In genomic region chr15:41773729-41774061, GRCh38 we compare ENCODE assay signal across 8 cellular contexts. TPM values are rescaled to one million over a fixed set of nuclear protein-coding genes. Genes with fewer than 3 reads are reported as not detected.
DNase-seq lines count a peak whose midpoint lies in the region; ATAC-seq and TF ChIP-seq lines count a peak whose summit lies in the region.

No MANE protein-coding gene starts in this region.

- peak overlapping the region; percentile 94 to 98 (median 96) for H3K4me3 Mint-ChIP-seq in naive B cell

- no peak for DNase-seq in BE2C
- no peak for DNase-seq in choroid plexus epithelial cell (ENCODE audit: low read depth)
- no peak for DNase-seq in naive B cell
- no peak for DNase-seq in RPMI8226
- no peak for DNase-seq in NCI-H1417 treated with DMSO at 0.1 percent for 48 hours (lab: John Stamatoyannopoulos, UW)
- no peak for DNase-seq in OCI-M1 (lab: John Stamatoyannopoulos, UW)

- peak overlapping the region; percentile 88 to 97 (median 94) for H3K27ac Mint-ChIP-seq in naive B cell

- peaks cover 12% of the 10 kb centered on the region for H3K4me1 ChIP-seq in BE2C
- peaks cover 32% of the 10 kb centered on the region for H3K4me1 ChIP-seq in HUES6 (ENCODE audit: control insufficient read depth, insufficient read depth, low read length)

- peak overlapping the region; percentile 93 for H3K9ac ChIP-seq in HUES6 (ENCODE audit: low read length)

- H3K4me3 ChIP-seq in BE2C (ENCODE audit: low read depth, low read length), result peak overlapping the region; percentile 84
- peak overlapping the region; percentile 59 for H3K4me3 ChIP-seq in HUES6 (ENCODE audit: low read depth, low read length)
- peak overlapping the region; percentile 81 for H3K4me3 ChIP-seq in choroid plexus epithelial cell (ENCODE audit: low read depth, low read length)

- H3K9me3 Mint-ChIP-seq in naive B cell, result no peaks in the 10 kb centered on the region

- H3K27me3 ChIP-seq in BE2C (no peaks in the 10 kb centered on the region), HUES6 (ENCODE audit: control insufficient read depth, insufficient read depth, low read length) (no peaks in the 10 kb centered on the region)

- peak overlapping the region; percentile 60; the same call in 1 of the 2 replicates for H3K27ac ChIP-seq in HUES6 (ENCODE audit: low read depth, low read length)

- TF ChIP-seq CTCF in BE2C (IDR thresholded peaks at IDR 0.05; ENCODE audit: low read depth, low read length), result no peak
- TF ChIP-seq CTCF in choroid plexus epithelial cell (conservative IDR thresholded peaks at IDR 0.05; ENCODE audit: low read depth, low read length), result no peak

- H3K36me3 ChIP-seq in BE2C, result no peaks in the 10 kb centered on the region
- H3K36me3 ChIP-seq in HUES6 (ENCODE audit: control insufficient read depth, insufficient read depth, low read length), result peaks cover 3% of the 10 kb centered on the region; the same call in 1 of the 2 replicates

- H3K27me3 Mint-ChIP-seq in naive B cell, result no peaks in the 10 kb centered on the region

- H3K9me3 ChIP-seq in BE2C (no peaks in the 10 kb centered on the region), HUES6 (ENCODE audit: control insufficient read depth, insufficient read depth, low read depth, low read length) (no peaks in the 10 kb centered on the region)

- ATAC-seq in naive B cell (ENCODE audit: low read depth in 2 of 2) (no peak), GM21367 (IDR thresholded peaks at IDR 0.05; ENCODE audit: unreplicated experiment) (no peak)

- H3K36me3 Mint-ChIP-seq in naive B cell, result no peaks in the 10 kb centered on the region

- H3K4me1 Mint-ChIP-seq in naive B cell, result peaks cover 50 to 59% (median 54%) of the 10 kb centered on the region in 3 donors

RNA-seq across cellular contexts. Expression of gene MAPKBP1, which starts 0.6 kb away (rescaled TPM):
- 9.4 TPM for polyA plus RNA-seq in BE2C (2012; ENCODE audit: insufficient read depth, insufficient read length, low read depth)
- polyA plus RNA-seq in naive B cell (ENCODE audit: low read depth in 6 of 6), result 1 to 10 TPM in 5 of 6 donors, not detected in 1; 1.6 to 5.5 (median 2.2) TPM

RNA-seq across cellular contexts. Expression of gene JMJD7, which starts 54.2 kb away (rescaled TPM):
- 9.2 TPM for polyA plus RNA-seq in BE2C (2012; ENCODE audit: insufficient read depth, insufficient read length, low read depth)
- 10 to 100 TPM; 11.3 to 32.6 (median 14.3) TPM for polyA plus RNA-seq in naive B cell (ENCODE audit: low read depth in 6 of 6)
